9 cellular contexts compared by ENCODE assay signal in genomic region chr7:32298403-32299132, GRCh38.
DNase-seq lines count a peak whose midpoint lies in the region; ATAC-seq and TF ChIP-seq lines count a peak whose summit lies in the region.
"Had no signal": no experiment of that assay in that cellular context is flagged by ENCODE, and none has a peak within 500 bp of the region (broad histone marks: within the 10 kb centered on the region; RNA-seq: fewer than 3 reads in every experiment).

No MANE protein-coding gene starts in this region.

- peaks cover 0 to 16% (median 15%) of the 10 kb centered on the region in 4 donors for H3K4me1 ChIP-seq in stomach

- H3K9me3 ChIP-seq in stomach = no peaks in the 10 kb centered on the region

- peak overlapping the region in 3 of 5 donors; percentile 20 to 58 (median 46) for H3K27ac ChIP-seq in stomach

- H3K27me3 ChIP-seq in stomach = peaks cover 0 to 56% (median 19%) of the 10 kb centered on the region in 3 donors

- no peak for ATAC-seq in HG03442 (IDR thresholded peaks at IDR 0.05; ENCODE audit: unreplicated experiment)

- 2 to 5% (median 3%) methylated on average over 8 to 80 of the region's 80 CpGs for WGBS in stomach, 5 donors

- TF ChIP-seq CTCF in astrocyte of the spinal cord (IDR thresholded peaks at IDR 0.05; ENCODE audit: low read depth, low read length) = no peak
- TF ChIP-seq CTCF in stomach (IDR thresholded peaks at IDR 0.05) = no peak

- TF ChIP-seq POLR2A in stomach (IDR thresholded peaks at IDR 0.05) = no peak

- no peaks in the 10 kb centered on the region for H3K36me3 ChIP-seq in stomach

- TF ChIP-seq EP300 in stomach (IDR thresholded peaks at IDR 0.05) = no peak

- H3K4me3 ChIP-seq in astrocyte of the spinal cord (ENCODE audit: low read depth, low read length) = peak overlapping the region; percentile 15
- H3K4me3 ChIP-seq in stomach = peak overlapping the region; percentile 39 to 51 (median 45)

- in situ Hi-C loops in astrocyte of the spinal cord (cut with HindIII; ENCODE audit: low sequenced_read_pairs) = no loop called here

- peak; percentile 50 for DNase-seq in DMS153 treated with DMSO at 0.1 percent for 48 hours (lab: John Stamatoyannopoulos, UW; ENCODE audit: unreplicated experiment)
- DNase-seq in DMS153 (lab: John Stamatoyannopoulos, UW) = no peak
- DNase-seq in astrocyte of the spinal cord (ENCODE audit: low read depth, low spot score) = no peak
- DNase-seq in islet precursor cell = peak; percentile 73
- DNase-seq in stomach = no peak
- DNase-seq in activated CD4-positive, CD25-positive, alpha-beta regulatory T cell treated with anti-CD3 and anti-CD28 coated beads, Interleukin-2, amount 50 U/mL, for 72 hours = no peak
- DNase-seq in stimulated activated CD4-positive, alpha-beta T cell treated with anti-CD3 and anti-CD28 coated beads, Interleukin-4, amount 100 ng/mL, for 1 hour = no peak
- DNase-seq: activated B cell treated with CpG ODN at 0.5 μM for 24 hours had no signal

- intact Hi-C loops in stomach (cut with DNase I; ENCODE audit: low total_unique reads) = no loop called here

Comparison
In these comparisons a context has a peak if more than half of its experiments do, and no peak if none do; other contexts are left out.
1. DNase-seq: peak in DMS153 treated with DMSO at 0.1 percent for 48 hours (single experiment) and islet precursor cell (single experiment); none in DMS153 (single experiment), astrocyte of the spinal cord (single experiment), stomach (single experiment), activated CD4-positive, CD25-positive, alpha-beta regulatory T cell treated with anti-CD3 and anti-CD28 coated beads, Interleukin-2, amount 50 U/mL, for 72 hours (single experiment) and stimulated activated CD4-positive, alpha-beta T cell treated with anti-CD3 and anti-CD28 coated beads, Interleukin-4, amount 100 ng/mL, for 1 hour (single experiment).